8 cellular contexts compared by ENCODE assay signal in the genomic region with DNA sequence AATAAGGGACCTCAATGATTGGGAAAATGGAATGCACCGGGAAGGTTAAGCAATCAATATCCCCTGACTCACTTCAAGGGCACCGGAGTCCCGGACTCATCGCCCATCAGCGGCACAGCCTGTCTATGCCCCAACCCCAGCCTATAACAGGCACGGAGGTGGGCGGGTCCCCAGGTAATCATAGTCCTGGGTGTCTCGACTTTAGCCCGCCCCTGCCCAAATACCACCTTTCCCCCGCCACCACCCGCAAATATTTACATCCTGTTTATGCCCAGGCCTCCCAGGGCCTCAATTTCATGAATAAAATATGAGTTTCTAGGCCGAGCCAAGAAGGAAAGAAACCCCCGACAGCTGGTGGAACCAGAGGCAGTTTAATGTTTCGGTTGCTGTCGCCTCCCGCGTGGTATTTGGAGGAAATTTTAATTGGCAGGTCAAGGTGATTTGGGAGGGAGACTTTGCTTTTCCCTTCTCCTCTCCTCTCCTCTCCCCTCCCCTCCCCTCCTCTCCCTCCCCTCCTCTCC. TPM values are rescaled to one million over a fixed set of nuclear protein-coding genes. Genes with fewer than 3 reads are reported as not detected.
DNase-seq lines count a peak whose midpoint lies in the region; ATAC-seq and TF ChIP-seq lines count a peak whose summit lies in the region.

No MANE protein-coding gene starts in this region.

- H4K20me1 ChIP-seq in MM.1S (ENCODE audit: insufficient read depth, low read length) = no peaks in the 10 kb centered on the region

- WGBS in psoas muscle, 3 donors = 0 to 1% (median 0%) methylated on average over 17 of the region's 17 CpGs

- no peaks in the 10 kb centered on the region for H3F3A ChIP-seq in MM.1S (ENCODE audit: insufficient read depth, low read length)

- H3K9me2 ChIP-seq in MM.1S (replicated peaks; ENCODE audit: insufficient read depth, low read length) = no peaks in the 10 kb centered on the region

- H3K9ac ChIP-seq in MM.1S (ENCODE audit: low read length) = no peak overlapping the region

- H3K4me2 ChIP-seq in MM.1S (ENCODE audit: low read depth, low read length) = peak overlapping the region; percentile 86

- H3K4me3 ChIP-seq in AG04450 (ENCODE audit: low read depth, low read length) (peak overlapping the region; percentile 51), MM.1S (ENCODE audit: low read length) (peak overlapping the region; percentile 82), psoas muscle (peak overlapping the region; percentile 71)

- H2AFZ ChIP-seq in MM.1S (ENCODE audit: low read length) = peak overlapping the region; percentile 95

- POLR2A ChIA-PET in AG04450 (lab: Yijun Ruan, JAX) = interaction anchor here (2.1 kb wide), 1 partner anchor 18 kb away, joined by 13 read pairs; a partner anchor contains a TSS

- peak overlapping the region; percentile 39 for H3K27ac ChIP-seq in AG04450 (ENCODE audit: low read depth, low read length)
- H3K27ac ChIP-seq in MM.1S (ENCODE audit: low read length) = no peak overlapping the region
- no peak overlapping the region for H3K27ac ChIP-seq in psoas muscle

- CTCF ChIA-PET in AG04450 (lab: Charles Lee) = no interaction called here

- DNase-seq in AG04450 (ENCODE audit: low read depth, low spot score) (no peak), MM.1S (peak; percentile 65), SKM-1 (lab: John Stamatoyannopoulos, UW; ENCODE audit: unreplicated experiment) (peak; percentile 16), anterior cingulate cortex (lab: John Stamatoyannopoulos, UW) (peak in 40 of 58 donors; percentile 8 to 59 (median 38)), hepatic stellate cell (ENCODE audit: low spot score) (peak; percentile 64), psoas muscle (peak in 1 of 2 donors; percentile 66)

- H3K9me3 ChIP-seq in AG04450 (ENCODE audit: control insufficient read depth, insufficient read depth, low read length) (no peaks in the 10 kb centered on the region), MM.1S (replicated peaks; ENCODE audit: insufficient read depth, low read length) (no peaks in the 10 kb centered on the region), psoas muscle (no peaks in the 10 kb centered on the region)

- no peaks in the 10 kb centered on the region for H3K27me3 ChIP-seq in AG04450 (ENCODE audit: control insufficient read depth, insufficient read depth, low read length)
- no peaks in the 10 kb centered on the region for H3K27me3 ChIP-seq in MM.1S (replicated peaks; ENCODE audit: insufficient read depth, low read length)
- H3K27me3 ChIP-seq in psoas muscle (ENCODE audit: insufficient read depth in 3 of 3, low read length in 2 of 3) = no peaks in the 10 kb centered on the region

- intact Hi-C loops in psoas muscle (cut with DNase I) = loop anchor here in 1 of 2 donors (2.0 kb wide), 1 partner anchor 19 kb away; a partner anchor contains a TSS

- no peaks in the 10 kb centered on the region for H3K79me2 ChIP-seq in MM.1S (ENCODE audit: low read length)

- H3K4me1 ChIP-seq in MM.1S (ENCODE audit: low read length) = no peaks in the 10 kb centered on the region
- peaks cover 3% of the 10 kb centered on the region for H3K4me1 ChIP-seq in psoas muscle

- TF ChIP-seq CTCF in AG04450 (IDR thresholded peaks at IDR 0.05; ENCODE audit: low read depth, low read length) (no peak), MM.1S (IDR thresholded peaks at IDR 0.05; ENCODE audit: low read length) (no peak), psoas muscle (IDR thresholded peaks at IDR 0.05) (no peak)

- H3K36me3 ChIP-seq in MM.1S (replicated peaks; ENCODE audit: insufficient read depth, low read length) (no peaks in the 10 kb centered on the region), psoas muscle (ENCODE audit: insufficient read depth in 1 of 2, low read depth in 1 of 2) (no peaks in the 10 kb centered on the region)

- ATAC-seq in GM18907 (IDR thresholded peaks at IDR 0.05; ENCODE audit: unreplicated experiment) = peak; percentile 42
- ATAC-seq in psoas muscle = peak in 3 of 4 donors; percentile 41 to 69 (median 47)
- no peak for ATAC-seq in HG02798 (IDR thresholded peaks at IDR 0.05; ENCODE audit: poor library complexity, unreplicated experiment)

RNA-seq across cellular contexts. Expression of a gene that starts 15.6 kb away (rescaled TPM):
- polyA plus RNA-seq in AG04450 (2011; rRNA removed) = 11.3 and 15.4 TPM in 2 replicates
- polyA minus RNA-seq in AG04450 (2011; rRNA and poly(A)+ RNA removed) = 14.2 and 19.2 TPM in 2 replicates
- 10 to 100 TPM; 13.7 to 19.8 (median 18.1) TPM for total RNA-seq in psoas muscle
- polyA plus RNA-seq in psoas muscle = 10 to 100 TPM; 20.7 to 25.8 (median 24.1) TPM

RNA-seq across cellular contexts. Expression of a gene that starts 19.4 kb away (rescaled TPM):
- polyA plus RNA-seq in AG04450 (2011; rRNA removed) (7.2 and 11.9 TPM in 2 replicates), psoas muscle (1 to 10 TPM; 1.5 to 1.8 (median 1.6) TPM)
- 18.6 and 20.1 TPM in 2 replicates for polyA minus RNA-seq in AG04450 (2011; rRNA and poly(A)+ RNA removed)
- total RNA-seq in psoas muscle = 1 to 10 TPM; 2.2 to 4.3 (median 3.3) TPM
